Comparison of ENCODE assay signal across 13 cellular contexts in genomic region chr3:71051893-71052687, GRCh38.
A peak's percentile ranks its signal among the peaks of the same experiment; 100 is the strongest.
DNase-seq lines count a peak whose midpoint lies in the region; ATAC-seq, FAIRE-seq and TF ChIP-seq lines count a peak whose summit lies in the region.
"Had no signal": no experiment of that assay in that cellular context is flagged by ENCODE, and none has a peak within 500 bp of the region (broad histone marks: within the 10 kb centered on the region; RNA-seq: fewer than 3 reads in every experiment).

No MANE protein-coding gene starts in this region.

- POLR2A ChIA-PET in HepG2 (lab: Yijun Ruan, JAX): interaction anchor here (0.7 to 6.1 kb wide), 3 partner anchors 8 to 29 kb away, joined by 3 to 65 read pairs (median 16); no protein-coding TSS in a partner anchor

- H3K27me3 ChIP-seq in HepG2 (ENCODE audit: control insufficient read depth in 1 of 2, insufficient read depth in 2 of 2, low read length in 2 of 2): no peaks in the 10 kb centered on the region
- no peaks in the 10 kb centered on the region for H3K27me3 ChIP-seq in right lobe of liver
- H3K27me3 ChIP-seq in left lung: no peaks in the 10 kb centered on the region
- no peaks in the 10 kb centered on the region for H3K27me3 ChIP-seq in small intestine (ENCODE audit: control insufficient read depth in 2 of 2, insufficient read depth in 2 of 2, low read length in 2 of 2)

- DNase-seq in HepG2 (ENCODE audit: low spot score) (no peak), right lobe of liver (no peak), left lung (no peak), RCC 7860 (ENCODE audit: low spot score) (no peak), small intestine (no peak)
- no peak for DNase-seq in activated T-helper 2 cell treated with anti-CD3 and anti-CD28 coated beads, Interferon-gamma antibody, Interleukin-2, Interleukin-4, amounts not matched to agents 10 μg/mL and 5 μg/mL and 100 μg/mL, durations not matched to agents 14 hours and 24 hours and 36 hours (ENCODE audit: low spot score)
- DNase-seq in stimulated activated CD4-positive, alpha-beta T cell treated with anti-CD3 and anti-CD28 coated beads, Interleukin-4, amount 100 ng/mL, for 24 hours: no peak
- DNase-seq: activated CD4-positive, CD25-positive, alpha-beta regulatory T cell treated with anti-CD3 and anti-CD28 coated beads, Interleukin-2, amount 50 U/mL, for 72 hours; NCI-H510A treated with DMSO at 0.1 percent for 48 hours; stimulated activated CD4-positive, alpha-beta T cell treated with anti-CD3 and anti-CD28 coated beads, Interleukin-4, amount 100 ng/mL, for 1 hour had no signal

- 85% methylated on average over 7 of the region's 7 CpGs for WGBS in HepG2 (ENCODE audit: low lambda C conversion rate)
- 67% methylated on average over 6 of the region's 7 CpGs for WGBS in right lobe of liver (ENCODE audit: insufficient coverage, low coverage, low lambda C conversion rate, missing lambda C conversion rate)
- WGBS in small intestine, 3 donors: 58 to 69% (median 68%) methylated on average over 7 of the region's 7 CpGs

- in situ Hi-C loops in HepG2 (cut with HindIII; ENCODE audit: extremely low pct_ligation_motif_present, low pct_unique_long_range_greater_than_20kb): loop anchor here (10.0 kb wide), 1 partner anchor 533 kb away; the partner anchor contains the start of gene FOXP1

- H3K4me3 Mint-ChIP-seq in activated T-helper 2 cell treated with anti-CD3 and anti-CD28 coated beads, Interferon-gamma antibody, Interleukin-2, Interleukin-4, amounts not matched to agents 10 μg/mL and 5 μg/mL and 100 μg/mL, durations not matched to agents 14 hours and 24 hours and 36 hours (ENCODE audit: low read depth): no peak overlapping the region
- H3K4me3 Mint-ChIP-seq: dendritic cell treated with granulocyte-macrophage colony-stimulating factor and Interleukin-4, amounts not matched to agents 40 ng/mL and 50 ng/mL, for 4 days had no signal

- FAIRE-seq in HepG2 (lab: Jason Lieb, UNC) (no peak), RCC 7860 (lab: Jason Lieb, UNC) (no peak), small intestine (lab: Jason Lieb, UNC) (no peak)

- TF ChIP-seq POLR2A in HepG2 (IDR thresholded peaks at IDR 0.05; ENCODE audit: insufficient read depth in 1 of 2, low read depth in 2 of 2, low read length in 2 of 2): no peak
- no peak for TF ChIP-seq POLR2A in right lobe of liver (IDR thresholded peaks at IDR 0.05)

- H3K36me3 ChIP-seq in HepG2 (replicated peaks in 1 of 2; ENCODE audit: control insufficient read depth in 1 of 2, insufficient read depth in 2 of 2, low read length in 2 of 2) (peaks cover 4 to 41% of the 10 kb centered on the region in 2 experiments), right lobe of liver (peaks cover 0 to 17% (median 5%) of the 10 kb centered on the region in 4 donors), left lung (peaks cover 0 to 44% of the 10 kb centered on the region in 2 donors), small intestine (ENCODE audit: control insufficient read depth in 2 of 2, insufficient read depth in 2 of 2, low read length in 2 of 2) (peaks cover 2 to 10% of the 10 kb centered on the region in 2 donors)

- no TSS peak for BruUV-seq in HepG2 (replicated peaks; lab: Mats Ljungman, UMichigan)

- peaks cover 91% of the 10 kb centered on the region for H3K36me3 Mint-ChIP-seq in activated T-helper 2 cell treated with anti-CD3 and anti-CD28 coated beads, Interferon-gamma antibody, Interleukin-2, Interleukin-4, amounts not matched to agents 10 μg/mL and 5 μg/mL and 100 μg/mL, durations not matched to agents 14 hours and 24 hours and 36 hours (ENCODE audit: low read depth)

- H3K9ac ChIP-seq in HepG2 (ENCODE audit: insufficient read depth, low read depth, low read length): no peak overlapping the region

- no peak for TF ChIP-seq CTCF in HepG2 (CRISPR knock-in tag; IDR thresholded peaks at IDR 0.05)
- no peak for TF ChIP-seq CTCF in right lobe of liver (IDR thresholded peaks at IDR 0.05)
- TF ChIP-seq CTCF in left lung (IDR thresholded peaks at IDR 0.05): no peak

- no peak overlapping the region for H3K4me2 ChIP-seq in HepG2 (ENCODE audit: low read depth, low read length)

- no peaks in the 10 kb centered on the region for H3K9me3 Mint-ChIP-seq in activated T-helper 2 cell treated with anti-CD3 and anti-CD28 coated beads, Interferon-gamma antibody, Interleukin-2, Interleukin-4, amounts not matched to agents 10 μg/mL and 5 μg/mL and 100 μg/mL, durations not matched to agents 14 hours and 24 hours and 36 hours
- H3K9me3 Mint-ChIP-seq: dendritic cell treated with granulocyte-macrophage colony-stimulating factor and Interleukin-4, amounts not matched to agents 40 ng/mL and 50 ng/mL, for 4 days had no signal

- H3K27ac ChIP-seq in HepG2 (ENCODE audit: extremely low read length, insufficient read depth, low read length): no peak overlapping the region
- H3K27ac ChIP-seq in right lobe of liver: no peak overlapping the region
- H3K27ac ChIP-seq in left lung: peak overlapping the region; percentile 26 to 64
- no peak overlapping the region for H3K27ac ChIP-seq in small intestine (ENCODE audit: low read depth in 1 of 2, low read length in 1 of 2)

- no peak for TF ChIP-seq RAD21 in HepG2 (CRISPR knock-in tag; IDR thresholded peaks at IDR 0.05)

- peak overlapping the region; percentile 86 for H3K27ac Mint-ChIP-seq in activated T-helper 2 cell treated with anti-CD3 and anti-CD28 coated beads, Interferon-gamma antibody, Interleukin-2, Interleukin-4, amounts not matched to agents 10 μg/mL and 5 μg/mL and 100 μg/mL, durations not matched to agents 14 hours and 24 hours and 36 hours
- H3K27ac Mint-ChIP-seq: dendritic cell treated with granulocyte-macrophage colony-stimulating factor and Interleukin-4, amounts not matched to agents 40 ng/mL and 50 ng/mL, for 4 days had no signal

- TF ChIP-seq EP300 in HepG2 (IDR thresholded peaks at IDR 0.05; ENCODE audit: low read depth in 2 of 2, low read length in 2 of 2) (no peak), HepG2 (CRISPR knock-in tag; IDR thresholded peaks at IDR 0.05; ENCODE audit: borderline replicate concordance) (no peak)

- H4K20me1 ChIP-seq in HepG2 (ENCODE audit: insufficient read depth, low read length): peaks cover 5% of the 10 kb centered on the region; the same call in 1 of the 2 replicates

- H3K4me3 ChIP-seq in HepG2 (replicated peaks in 1 of 3; ENCODE audit: insufficient read depth in 1 of 3, low read depth in 2 of 3, low read length in 3 of 3) (no peak overlapping the region), right lobe of liver (no peak overlapping the region), left lung (no peak overlapping the region), small intestine (ENCODE audit: low read depth in 1 of 2, low read length in 2 of 2) (no peak overlapping the region)

- no peak for ATAC-seq in HepG2
- ATAC-seq in right lobe of liver: no peak
- no peak for ATAC-seq in left lung
- ATAC-seq in GM19467 (IDR thresholded peaks at IDR 0.05; ENCODE audit: unreplicated experiment): no peak
- ATAC-seq: left lobe of liver had no signal

- H3K4me1 Mint-ChIP-seq in activated T-helper 2 cell treated with anti-CD3 and anti-CD28 coated beads, Interferon-gamma antibody, Interleukin-2, Interleukin-4, amounts not matched to agents 10 μg/mL and 5 μg/mL and 100 μg/mL, durations not matched to agents 14 hours and 24 hours and 36 hours (ENCODE audit: low read depth): peaks cover 96% of the 10 kb centered on the region

- H3K27me3 Mint-ChIP-seq in activated T-helper 2 cell treated with anti-CD3 and anti-CD28 coated beads, Interferon-gamma antibody, Interleukin-2, Interleukin-4, amounts not matched to agents 10 μg/mL and 5 μg/mL and 100 μg/mL, durations not matched to agents 14 hours and 24 hours and 36 hours (ENCODE audit: low read depth): no peaks in the 10 kb centered on the region
- H3K27me3 Mint-ChIP-seq: dendritic cell treated with granulocyte-macrophage colony-stimulating factor and Interleukin-4, amounts not matched to agents 40 ng/mL and 50 ng/mL, for 4 days had no signal

- H3K79me2 ChIP-seq in HepG2 (ENCODE audit: insufficient read depth, low read length): peaks cover 56% of the 10 kb centered on the region

- intact Hi-C loops in HepG2 (cut with micrococcal nuclease; ENCODE audit: unreplicated experiment) (no loop called here), right lobe of liver (cut with DNase I) (no loop called here), left lung (cut with DNase I) (no loop called here)
- intact Hi-C loops in activated T-helper 2 cell treated with anti-CD3 and anti-CD28 coated beads, Interferon-gamma antibody, Interleukin-2, Interleukin-4, amounts not matched to agents 10 μg/mL and 5 μg/mL and 100 μg/mL, durations not matched to agents 14 hours and 24 hours and 36 hours (cut with micrococcal nuclease): no loop called here

- H3K4me1 ChIP-seq in HepG2 (ENCODE audit: insufficient read depth, low read length) (peaks cover 86% of the 10 kb centered on the region), right lobe of liver (peaks cover 0 to 28% (median 0%) of the 10 kb centered on the region in 4 donors), left lung (peaks cover 33 to 87% of the 10 kb centered on the region in 2 donors), small intestine (ENCODE audit: control insufficient read depth in 2 of 2, insufficient read depth in 1 of 2, low read depth in 1 of 2, low read length in 1 of 2) (peaks cover 11 to 18% of the 10 kb centered on the region in 2 donors)

- CTCF ChIA-PET in HepG2 (lab: Yijun Ruan, JAX; ENCODE audit: low intra/inter-chr PET ratio, low total read pairs): no interaction called here

- no peaks in the 10 kb centered on the region for H3K9me3 ChIP-seq in HepG2 (ENCODE audit: low read length)
- no peaks in the 10 kb centered on the region for H3K9me3 ChIP-seq in right lobe of liver
- no peaks in the 10 kb centered on the region for H3K9me3 ChIP-seq in left lung
- H3K9me3 ChIP-seq in small intestine (ENCODE audit: control insufficient read depth, low read depth): no peaks in the 10 kb centered on the region

- H2AFZ ChIP-seq in HepG2 (ENCODE audit: low read length): no peak overlapping the region

TF ChIP-seq in HepG2, 621 proteins besides CTCF, POLR2A, EP300 and RAD21:
- TF ChIP-seq SOX13 (IDR thresholded peaks at IDR 0.05): no peak
- TF ChIP-seq SOX13 (CRISPR knock-in tag; conservative IDR thresholded peaks at IDR 0.05 in 1 of 2, IDR thresholded peaks at IDR 0.05 in 1 of 2): 0 out of 4 replicates have a peak, but pooled peaks of 1 of the 2 experiments have one; percentile 8
- TF ChIP-seq ZNF678 (CRISPR knock-in tag; IDR thresholded peaks at IDR 0.05): no peak
- peak; percentile 47 for TF ChIP-seq CEBPB (IDR thresholded peaks at IDR 0.05; ENCODE audit: borderline replicate concordance, low read depth, low read length)
- TF ChIP-seq EHMT2 (IDR thresholded peaks at IDR 0.05; ENCODE audit: borderline replicate concordance, low read depth, low read length): no peak
- TF ChIP-seq ZNF124 (CRISPR knock-in tag; IDR thresholded peaks at IDR 0.05): no peak
- no peak for TF ChIP-seq KLF6 (CRISPR knock-in tag; IDR thresholded peaks at IDR 0.05)
- TF ChIP-seq MXD3 (CRISPR knock-in tag; IDR thresholded peaks at IDR 0.05): no peak
- peak; percentile 13; the same call in 1 of the 2 replicates for TF ChIP-seq CEBPG (CRISPR knock-in tag; IDR thresholded peaks at IDR 0.05)

Comparison
In these comparisons a context has a peak if more than half of its experiments do, and no peak if none do; other contexts are left out.
1. H3K27ac ChIP-seq: peak in left lung (2 of 2); none in HepG2 (single experiment), right lobe of liver (0 of 3) and small intestine (0 of 2).